19 cellular contexts compared by ENCODE assay signal in the genomic region with DNA sequence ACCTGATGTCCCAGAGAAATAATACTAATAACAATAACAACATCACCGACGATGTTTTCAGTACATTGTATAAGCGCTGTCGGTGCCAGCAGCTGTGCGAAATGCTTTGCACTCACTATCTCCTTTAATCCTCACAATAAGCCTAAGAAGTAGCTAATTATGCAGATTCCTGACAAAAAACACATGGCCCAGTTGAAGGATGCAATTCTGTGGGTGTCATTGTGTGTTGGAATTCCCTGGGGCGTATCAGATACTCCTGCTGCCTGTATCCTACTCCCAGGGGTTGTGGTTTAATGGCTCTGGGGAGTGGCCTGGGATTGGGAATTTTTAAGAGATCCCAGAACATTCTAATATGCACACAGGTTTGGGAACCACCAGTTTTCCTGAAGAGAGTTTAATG.
DNase-seq lines count a peak whose midpoint lies in the region; ATAC-seq and TF ChIP-seq lines count a peak whose summit lies in the region.
"Had no signal": no experiment of that assay in that cellular context is flagged by ENCODE, and none has a peak within 500 bp of the region (broad histone marks: within the 10 kb centered on the region; RNA-seq: fewer than 3 reads in every experiment).

No MANE protein-coding gene starts in this region.

- no peaks in the 10 kb centered on the region for H3K27me3 Mint-ChIP-seq in neural crest cell (ENCODE audit: low read depth)
- H3K27me3 Mint-ChIP-seq: activated naive CD8-positive, alpha-beta T cell treated with anti-CD3 and anti-CD28 coated beads, Interleukin-2, amount 10 ng/mL, durations not matched to agents 7 days and 5 days had no signal

- peaks cover 3% of the 10 kb centered on the region for H3K9me3 Mint-ChIP-seq in neural crest cell
- H3K9me3 Mint-ChIP-seq: activated naive CD8-positive, alpha-beta T cell treated with anti-CD3 and anti-CD28 coated beads, Interleukin-2, amount 10 ng/mL, durations not matched to agents 7 days and 5 days; central memory CD8-positive, alpha-beta T cell; natural killer cell treated with Interleukin-12 subunit alpha and Interleukin-12 subunit beta and Interleukin-15 and Interleukin-18, amount 100 ng/mL, for 72 hours; T-helper 1 cell treated with Interleukin-12 subunit alpha and Interleukin-12 subunit beta and Interleukin-4 antibody, amounts not matched to agents 30 μg/mL and 1 μg/mL, for 36 hours had no signal

- no peak for ATAC-seq in GM21786 (IDR thresholded peaks at IDR 0.05; ENCODE audit: unreplicated experiment)
- ATAC-seq: gastroesophageal sphincter; natural killer cell treated with Interleukin-12 subunit alpha and Interleukin-12 subunit beta and Interleukin-15 and Interleukin-18, amount 100 ng/mL, for 72 hours had no signal

- in situ Hi-C loops in HAP-1 (cut with MboI; ENCODE audit: low sequenced_read_pairs) = no loop called here

- intact Hi-C loops in ascending aorta (cut with DNase I) = no loop called here

- peak overlapping the region; percentile 32 for H3K4me3 Mint-ChIP-seq in neural crest cell
- H3K4me3 Mint-ChIP-seq: activated naive CD8-positive, alpha-beta T cell treated with anti-CD3 and anti-CD28 coated beads, Interleukin-2, amount 10 ng/mL, durations not matched to agents 7 days and 5 days; central memory CD8-positive, alpha-beta T cell; natural killer cell treated with Interleukin-12 subunit alpha and Interleukin-12 subunit beta and Interleukin-15 and Interleukin-18, amount 100 ng/mL, for 72 hours; T-helper 1 cell treated with Interleukin-12 subunit alpha and Interleukin-12 subunit beta and Interleukin-4 antibody, amounts not matched to agents 30 μg/mL and 1 μg/mL, for 36 hours had no signal

- H3K27ac Mint-ChIP-seq in neural crest cell (ENCODE audit: unreplicated experiment) = peak overlapping the region; percentile 51
- H3K27ac Mint-ChIP-seq: activated naive CD8-positive, alpha-beta T cell treated with anti-CD3 and anti-CD28 coated beads, Interleukin-2, amount 10 ng/mL, durations not matched to agents 7 days and 5 days; natural killer cell treated with Interleukin-12 subunit alpha and Interleukin-12 subunit beta and Interleukin-15 and Interleukin-18, amount 100 ng/mL, for 72 hours; T-helper 1 cell treated with Interleukin-12 subunit alpha and Interleukin-12 subunit beta and Interleukin-4 antibody, amounts not matched to agents 30 μg/mL and 1 μg/mL, for 36 hours had no signal

- H3K27ac ChIP-seq in ascending aorta = peak overlapping the region; percentile 97 to 98

- TF ChIP-seq CTCF in ascending aorta (IDR thresholded peaks at IDR 0.05) (no peak), neural crest cell (conservative IDR thresholded peaks at IDR 0.05) (no peak)

- H3K9me3 ChIP-seq in HAP-1 (no peaks in the 10 kb centered on the region), ascending aorta (no peaks in the 10 kb centered on the region)
- H3K9me3 ChIP-seq: Caco-2, gastroesophageal sphincter had no signal

- H3K4me3 ChIP-seq in HAP-1 = no peak overlapping the region
- H3K4me3 ChIP-seq in ascending aorta = no peak overlapping the region
- H3K4me3 ChIP-seq: gastroesophageal sphincter had no signal

- H3K27me3 ChIP-seq in HAP-1 (ENCODE audit: low read depth) = peaks cover 24% of the 10 kb centered on the region
- no peaks in the 10 kb centered on the region for H3K27me3 ChIP-seq in ascending aorta
- H3K27me3 ChIP-seq: gastroesophageal sphincter had no signal

- peaks cover 58% of the 10 kb centered on the region for H3K4me1 Mint-ChIP-seq in neural crest cell
- H3K4me1 Mint-ChIP-seq: central memory CD8-positive, alpha-beta T cell had no signal

- no peaks in the 10 kb centered on the region for H3K36me3 Mint-ChIP-seq in neural crest cell (ENCODE audit: low read depth)
- H3K36me3 Mint-ChIP-seq: activated naive CD8-positive, alpha-beta T cell treated with anti-CD3 and anti-CD28 coated beads, Interleukin-2, amount 10 ng/mL, durations not matched to agents 7 days and 5 days; natural killer cell treated with Interleukin-12 subunit alpha and Interleukin-12 subunit beta and Interleukin-15 and Interleukin-18, amount 100 ng/mL, for 72 hours had no signal

- DNase-seq in A172 (ENCODE audit: low spot score) (peak; percentile 38), HAP-1 (ENCODE audit: low spot score in 2 of 2) (peak; percentile 77 to 84), ascending aorta (ENCODE audit: low spot score in 2 of 2) (no peak), neural crest cell (ENCODE audit: low read depth, low spot score) (no peak), NCI-H146 (lab: John Stamatoyannopoulos, UW) (no peak), T-helper 2 cell (no peak)
- DNase-seq in stimulated activated CD4-positive, alpha-beta T cell treated with anti-CD3 and anti-CD28 coated beads, Interleukin-4, amount 100 ng/mL, for 4 hours = no peak
- DNase-seq: activated naive CD8-positive, alpha-beta T cell treated with anti-CD3 and anti-CD28 coated beads, Interleukin-2, amount 10 ng/mL, durations not matched to agents 7 days and 5 days; Caco-2; GDM1; KG1; NCI-H1092; NK-92 treated with Interleukin-12 subunit alpha and Interleukin-12 subunit beta, amount 100 ng/mL, for 24 hours; substantia nigra had no signal

- H3K4me1 ChIP-seq in HAP-1 (peaks cover 11% of the 10 kb centered on the region), ascending aorta (peaks cover 39 to 63% of the 10 kb centered on the region in 2 donors)

- H3K36me3 ChIP-seq in HAP-1 (replicated peaks) (no peaks in the 10 kb centered on the region), ascending aorta (no peaks in the 10 kb centered on the region)
- H3K36me3 ChIP-seq: gastroesophageal sphincter had no signal

Comparison
In these comparisons a context has a peak if more than half of its experiments do, and no peak if none do; other contexts are left out.
1. DNase-seq: peak in A172 (single experiment) and HAP-1 (2 of 2); none in ascending aorta (0 of 2), neural crest cell (single experiment), stimulated activated CD4-positive, alpha-beta T cell treated with anti-CD3 and anti-CD28 coated beads, Interleukin-4, amount 100 ng/mL, for 4 hours (0 of 2), NCI-H146 (single experiment) and T-helper 2 cell (0 of 5).